ENCODE assay signal across 13 cellular contexts in the genomic region with DNA sequence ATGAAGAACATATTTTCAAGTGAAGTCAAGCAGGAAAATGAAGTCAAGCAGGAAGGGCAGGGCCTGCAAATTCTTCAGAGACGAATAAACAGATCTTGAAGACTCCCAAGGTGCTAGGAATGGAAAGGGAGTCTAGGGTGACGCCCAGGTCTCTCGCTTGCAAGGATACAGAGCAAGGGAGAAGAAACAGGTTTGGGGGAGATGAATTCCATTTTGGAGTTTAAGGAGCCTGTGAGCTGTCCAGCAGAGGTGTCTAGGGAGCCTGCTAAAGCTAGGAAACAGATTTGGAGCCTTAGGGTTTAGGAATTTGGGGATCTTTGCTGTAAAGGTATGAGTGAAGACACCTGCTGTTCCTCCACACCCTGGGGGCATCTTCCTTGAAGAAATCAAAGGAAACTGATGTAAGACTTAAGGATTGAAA. TPM values are rescaled to one million over a fixed set of nuclear protein-coding genes. Genes with fewer than 3 reads are reported as not detected.
DNase-seq lines count a peak whose midpoint lies in the region; ATAC-seq and TF ChIP-seq lines count a peak whose summit lies in the region.
"Had no signal": no experiment of that assay in that cellular context is flagged by ENCODE, and none has a peak within 500 bp of the region (broad histone marks: within the 10 kb centered on the region; RNA-seq: fewer than 3 reads in every experiment).

No MANE protein-coding gene starts in this region.

- TF ChIP-seq CTCF in Panc1 (IDR thresholded peaks at IDR 0.05) (no peak), transverse colon (IDR thresholded peaks at IDR 0.05) (no peak)

- peaks cover 2% of the 10 kb centered on the region; the same call in 1 of the 2 replicates for H3K36me3 ChIP-seq in Panc1 (ENCODE audit: control insufficient read depth, insufficient read depth, low read length)
- H3K36me3 ChIP-seq in transverse colon, result no peaks in the 10 kb centered on the region

- 29 to 72% methylated on average over 1 to 3 of the region's 3 CpGs for WGBS in transverse colon (ENCODE audit: low coverage in 1 of 2), 2 donors

- no peak for TF ChIP-seq EP300 in transverse colon (IDR thresholded peaks at IDR 0.05; ENCODE audit: low read depth)

- CTCF ChIA-PET in activated naive CD4-positive, alpha-beta T cell treated with anti-CD3 and anti-CD28 coated beads for 36 hours (lab: Charles Lee), result interaction anchor here (0.6 kb wide), 1 partner anchor 124 kb away, joined by 3 read pairs; no protein-coding TSS in a partner anchor
- CTCF ChIA-PET in Panc1 (lab: Charles Lee), result interaction anchor here (0.7 kb wide), 1 partner anchor 606 kb away, joined by 6 read pairs; no protein-coding TSS in a partner anchor

- H3K27me3 ChIP-seq in Panc1 (ENCODE audit: control insufficient read depth, insufficient read depth, low read length) (no peaks in the 10 kb centered on the region), transverse colon (no peaks in the 10 kb centered on the region)

- peaks cover 38% of the 10 kb centered on the region for H3K4me1 Mint-ChIP-seq in activated naive CD4-positive, alpha-beta T cell treated with anti-CD3 and anti-CD28 coated beads for 36 hours (ENCODE audit: low read depth)
- peaks cover 33 to 39% of the 10 kb centered on the region in 2 donors for H3K4me1 Mint-ChIP-seq in immature natural killer cell

- TF ChIP-seq POLR2A in transverse colon (IDR thresholded peaks at IDR 0.05), result no peak

- intact Hi-C loops in activated naive CD4-positive, alpha-beta T cell treated with anti-CD3 and anti-CD28 coated beads for 36 hours (cut with micrococcal nuclease), result no loop called here
- intact Hi-C loops in Panc1 (cut with micrococcal nuclease; ENCODE audit: unreplicated experiment) (no loop called here), transverse colon (cut with DNase I; ENCODE audit: low total_unique reads) (no loop called here)

- peaks cover 4% of the 10 kb centered on the region for H3K36me3 Mint-ChIP-seq in activated naive CD4-positive, alpha-beta T cell treated with anti-CD3 and anti-CD28 coated beads for 36 hours (ENCODE audit: low read depth)
- peaks cover 0 to 3% (median 0%) of the 10 kb centered on the region in 3 donors for H3K36me3 Mint-ChIP-seq in immature natural killer cell

- POLR2A ChIA-PET in Panc1 (lab: Charles Lee), result interaction anchor here (0.7 kb wide), 3 partner anchors 49 to 210 kb away, joined by 6 to 12 read pairs (median 10); no protein-coding TSS in a partner anchor

- H3K4me1 ChIP-seq in Panc1 (ENCODE audit: control insufficient read depth, insufficient read depth, low read length), result peaks cover 8% of the 10 kb centered on the region; the same call in 1 of the 2 replicates
- peaks cover 7 to 43% (median 26%) of the 10 kb centered on the region in 4 donors for H3K4me1 ChIP-seq in transverse colon

- no peaks in the 10 kb centered on the region for H3K27me3 Mint-ChIP-seq in activated naive CD4-positive, alpha-beta T cell treated with anti-CD3 and anti-CD28 coated beads for 36 hours (ENCODE audit: low read depth)
- peaks cover 16 to 19% (median 17%) of the 10 kb centered on the region in 3 donors for H3K27me3 Mint-ChIP-seq in immature natural killer cell (ENCODE audit: low read depth in 3 of 3)

- H3K9me3 ChIP-seq in Panc1 (ENCODE audit: control insufficient read depth, insufficient read depth, low read depth, low read length) (no peaks in the 10 kb centered on the region), transverse colon (no peaks in the 10 kb centered on the region)

- peak overlapping the region; percentile 11 for H3K27ac Mint-ChIP-seq in activated naive CD4-positive, alpha-beta T cell treated with anti-CD3 and anti-CD28 coated beads for 36 hours
- H3K27ac Mint-ChIP-seq in immature natural killer cell, result peak overlapping the region; percentile 39 to 87 (median 80)

- no peak overlapping the region for H3K4me3 Mint-ChIP-seq in activated naive CD4-positive, alpha-beta T cell treated with anti-CD3 and anti-CD28 coated beads for 36 hours
- H3K4me3 Mint-ChIP-seq in immature natural killer cell, result peak overlapping the region; percentile 29 to 68 (median 59)

- H3K4me3 ChIP-seq in Panc1 (ENCODE audit: low read depth in 2 of 2, low read length in 2 of 2), result no peak overlapping the region
- H3K4me3 ChIP-seq in transverse colon, result no peak overlapping the region

- H3K9me3 Mint-ChIP-seq in activated naive CD4-positive, alpha-beta T cell treated with anti-CD3 and anti-CD28 coated beads for 36 hours, result no peaks in the 10 kb centered on the region
- no peaks in the 10 kb centered on the region for H3K9me3 Mint-ChIP-seq in immature natural killer cell

- in situ Hi-C loops in Panc1 (cut with HindIII; ENCODE audit: low pct_unique_long_range_greater_than_20kb, low sequenced_read_pairs) (no loop called here), transverse colon (cut with MboI; ENCODE audit: low pct_ligation_motif_present in 1 of 4, low pct_unique_long_range_greater_than_20kb in 1 of 4, low sequenced_read_pairs in 3 of 4) (no loop called here)

- DNase-seq in activated naive CD4-positive, alpha-beta T cell treated with anti-CD3 and anti-CD28 coated beads for 36 hours, result no peak
- DNase-seq in activated naive CD4-positive, alpha-beta T cell treated with anti-CD3 and anti-CD28 coated beads, Interleukin-2, amount 50 U/mL, for 16 hours, result no peak
- no peak for DNase-seq in Panc1 (ENCODE audit: low read depth, low spot score)
- DNase-seq in immature natural killer cell, result no peak
- no peak for DNase-seq in transverse colon
- DNase-seq in T1000 (lab: John Stamatoyannopoulos, UW), result no peak
- no peak for DNase-seq in putamen (ENCODE audit: low spot score)
- DNase-seq: activated CD8-positive, alpha-beta memory T cell treated with anti-CD3 and anti-CD28 coated beads, Interleukin-2, amount 50 U/mL, for 48 hours; HCEC 1CT; NCI-H2227 treated with DMSO at 0.1 percent for 48 hours; occipital lobe had no signal

- H3K27ac ChIP-seq in Panc1 (ENCODE audit: low read length) (peak overlapping the region; percentile 93), transverse colon (peak overlapping the region in 3 of 4 donors; percentile 26 to 31 (median 29))

- ATAC-seq in Panc1 (no peak), GM18498 (IDR thresholded peaks at IDR 0.05; ENCODE audit: unreplicated experiment) (no peak)

- BruUV-seq in Panc1 (replicated peaks; lab: Mats Ljungman, UMichigan), result no TSS peak

RNA-seq across cellular contexts. Expression of a gene that starts 2.0 kb away (rescaled TPM):
- 10 to 100 TPM; 35.9 to 38.4 TPM for total RNA-seq in activated naive CD4-positive, alpha-beta T cell treated with anti-CD3 and anti-CD28 coated beads for 36 hours
- total RNA-seq in Panc1 (2021; ENCODE audit: unreplicated experiment) (26.6 TPM), transverse colon (10 to 100 TPM; 15.2 to 86.4 (median 24.2) TPM)
- polyA plus RNA-seq in Panc1 (2012; ENCODE audit: insufficient read length), result 20.9 TPM
- 10 to 100 TPM in 1 of 3 donors, 1 to 10 TPM in 2; 1.0 to 14.5 (median 5.9) TPM for polyA plus RNA-seq in immature natural killer cell

RNA-seq across cellular contexts. Expression of a gene that starts 4.0 kb away (rescaled TPM):
- 10 to 100 TPM; 11.2 to 12.2 TPM for total RNA-seq in activated naive CD4-positive, alpha-beta T cell treated with anti-CD3 and anti-CD28 coated beads for 36 hours
- total RNA-seq in Panc1 (2021; ENCODE audit: unreplicated experiment), result 18.1 TPM
- polyA plus RNA-seq in Panc1 (2012; ENCODE audit: insufficient read length), result 23.7 TPM
- polyA plus RNA-seq in immature natural killer cell, result 10 to 100 TPM; 59.3 to 79.9 (median 64.7) TPM
- 10 to 100 TPM in 2 of 4 donors, 1 to 10 TPM in 1, not detected in 1; 1.2 to 13.2 (median 13.2) TPM for total RNA-seq in transverse colon

RNA-seq across cellular contexts. Expression of a gene that starts 14.3 kb away (rescaled TPM):
- total RNA-seq in activated naive CD4-positive, alpha-beta T cell treated with anti-CD3 and anti-CD28 coated beads for 36 hours, result under 1 TPM in 1 of 2 experiments, not detected in 1; 0.31 TPM
- total RNA-seq in Panc1 (2021; ENCODE audit: unreplicated experiment), result not detected
- 0.40 TPM for polyA plus RNA-seq in Panc1 (2012; ENCODE audit: insufficient read length)
- polyA plus RNA-seq in immature natural killer cell, result not detected
- 1 to 10 TPM in 1 of 4 donors, not detected in 3; 1.2 TPM for total RNA-seq in transverse colon
- total RNA-seq: occipital lobe had no signal
- polyA plus RNA-seq: liver had no signal

RNA-seq across cellular contexts. Expression of a gene that starts 27.8 kb away (rescaled TPM):
- 1 to 10 TPM in 1 of 2 experiments, under 1 TPM in 1; 0.74 to 1.8 TPM for total RNA-seq in activated naive CD4-positive, alpha-beta T cell treated with anti-CD3 and anti-CD28 coated beads for 36 hours
- total RNA-seq in Panc1 (2021; ENCODE audit: unreplicated experiment) (2.0 TPM), transverse colon (under 1 TPM in 2 of 4 donors, not detected in 2; 0.16 to 0.41 TPM)
- polyA plus RNA-seq in Panc1 (2012; ENCODE audit: insufficient read length), result 2.9 TPM
- polyA plus RNA-seq in immature natural killer cell, result not detected

RNA-seq across cellular contexts. Expression of a gene that starts 58.3 kb away (rescaled TPM):
- 10 to 100 TPM; 31.7 to 34.5 TPM for total RNA-seq in activated naive CD4-positive, alpha-beta T cell treated with anti-CD3 and anti-CD28 coated beads for 36 hours
- total RNA-seq in Panc1 (2021; ENCODE audit: unreplicated experiment), result 179 TPM
- 190 TPM for polyA plus RNA-seq in Panc1 (2012; ENCODE audit: insufficient read length)
- polyA plus RNA-seq in immature natural killer cell, result 10 to 100 TPM; 19.8 to 44.8 (median 21.5) TPM
- 100 to 1,000 TPM in 2 of 4 donors, 10 to 100 TPM in 2; 57.6 to 171 (median 95.0) TPM for total RNA-seq in transverse colon
